ENCODE assay signal across 1 cellular context in genomic region chr3:37902674-37903073, GRCh38.
TF ChIP-seq lines count a peak whose summit lies in the region.

No MANE protein-coding gene starts in this region.

TF ChIP-seq in HepG2, 621 proteins besides CTCF, POLR2A, EP300 and RAD21 (continued from another document):
- peak; percentile 49; the same call in 1 of the 2 replicates for TF ChIP-seq ZBTB4 (CRISPR knock-in tag; IDR thresholded peaks at IDR 0.05; ENCODE audit: borderline replicate concordance)
- TF ChIP-seq ZNF839 (CRISPR knock-in tag; IDR thresholded peaks at IDR 0.05; ENCODE audit: borderline replicate concordance), result 0 out of 2 replicates have a peak, but pooled peaks have one; percentile 12
- TF ChIP-seq ZBTB33 (CRISPR knock-in tag; IDR thresholded peaks at IDR 0.05), result peak; percentile 33; the same call in 1 of the 2 replicates
